ENCODE assay signal across 8 cellular contexts in the genomic region with DNA sequence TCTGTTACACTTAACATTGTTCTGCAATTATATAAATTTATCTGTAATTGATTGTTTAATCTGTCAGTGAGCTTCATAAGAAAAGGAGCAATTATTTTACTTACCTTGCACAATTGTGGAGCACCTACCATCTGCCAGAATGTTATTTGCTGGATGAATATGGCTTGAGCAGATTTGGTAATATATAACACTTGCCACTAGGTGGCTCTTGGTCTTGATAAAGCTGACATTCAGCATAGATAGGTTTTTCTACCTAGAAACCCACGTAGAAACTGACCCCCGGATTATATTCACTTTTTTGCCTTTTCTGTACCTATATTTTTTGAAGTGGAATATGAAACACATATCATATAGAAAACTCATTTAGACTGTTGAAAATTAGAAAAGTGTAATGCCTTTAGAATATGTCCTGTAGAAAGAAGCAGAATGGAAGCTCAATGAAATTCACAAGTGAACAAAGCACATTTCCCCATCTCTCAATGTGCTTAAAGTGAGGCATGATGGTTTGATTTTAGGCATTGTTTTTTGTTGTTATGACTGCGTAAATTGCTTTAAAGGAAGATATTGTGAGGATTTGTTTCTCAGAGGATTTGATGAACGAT. TPM values are rescaled to one million over a fixed set of nuclear protein-coding genes. Genes with fewer than 3 reads are reported as not detected.
DNase-seq lines count a peak whose midpoint lies in the region; ATAC-seq and TF ChIP-seq lines count a peak whose summit lies in the region.

No MANE protein-coding gene starts in this region.

- H3K27me3 Mint-ChIP-seq in activated naive CD8-positive, alpha-beta T cell treated with anti-CD3 and anti-CD28 coated beads, Interleukin-2, amount 10 ng/mL, durations not matched to agents 7 days and 5 days = no peaks in the 10 kb centered on the region

- H3K4me3 Mint-ChIP-seq in activated naive CD8-positive, alpha-beta T cell treated with anti-CD3 and anti-CD28 coated beads, Interleukin-2, amount 10 ng/mL, durations not matched to agents 7 days and 5 days = no peak overlapping the region

- H3K4me1 Mint-ChIP-seq in activated naive CD8-positive, alpha-beta T cell treated with anti-CD3 and anti-CD28 coated beads, Interleukin-2, amount 10 ng/mL, durations not matched to agents 7 days and 5 days = peaks cover 14% of the 10 kb centered on the region

- no peaks in the 10 kb centered on the region for H3K9me3 Mint-ChIP-seq in activated naive CD8-positive, alpha-beta T cell treated with anti-CD3 and anti-CD28 coated beads, Interleukin-2, amount 10 ng/mL, durations not matched to agents 7 days and 5 days

- intact Hi-C loops in Right ventricle myocardium superior (cut with DNase I) = no loop called here

- POLR2A ChIA-PET in activated naive CD8-positive, alpha-beta T cell treated with anti-CD3 and anti-CD28 coated beads, Interleukin-2, amount 10 ng/mL, durations not matched to agents 7 days and 5 days (lab: Charles Lee) = interaction anchor here (1.5 kb wide), 1 partner anchor 11 kb away, joined by 3 read pairs; no protein-coding TSS in a partner anchor

- H3K36me3 Mint-ChIP-seq in activated naive CD8-positive, alpha-beta T cell treated with anti-CD3 and anti-CD28 coated beads, Interleukin-2, amount 10 ng/mL, durations not matched to agents 7 days and 5 days = peaks cover 3% of the 10 kb centered on the region

- no peak for TF ChIP-seq POLR2A in GM18505 (IDR thresholded peaks at IDR 0.05; ENCODE audit: borderline replicate concordance, extremely low read depth, insufficient read depth, insufficient read length)

- peak; percentile 55 for ATAC-seq in GM18505 (IDR thresholded peaks at IDR 0.05; ENCODE audit: unreplicated experiment)
- peak; percentile 56 for ATAC-seq in HG03097 (IDR thresholded peaks at IDR 0.05; ENCODE audit: low FRiP score, unreplicated experiment)
- ATAC-seq in activated naive CD8-positive, alpha-beta T cell treated with anti-CD3 and anti-CD28 coated beads, Interleukin-2, amount 10 ng/mL, durations not matched to agents 7 days and 5 days (ENCODE audit: low read depth) = peak; percentile 71
- peak; percentile 83 for ATAC-seq in Right ventricle myocardium superior (ENCODE audit: poor library complexity)
- no peak for ATAC-seq in GM19467 (IDR thresholded peaks at IDR 0.05; ENCODE audit: unreplicated experiment)

- no peak overlapping the region for H3K27ac Mint-ChIP-seq in activated naive CD8-positive, alpha-beta T cell treated with anti-CD3 and anti-CD28 coated beads, Interleukin-2, amount 10 ng/mL, durations not matched to agents 7 days and 5 days

- DNase-seq in AML-193 (lab: John Stamatoyannopoulos, UW) (peak; percentile 66 to 71), NCI-H2171 treated with DMSO at 0.1 percent for 48 hours (lab: John Stamatoyannopoulos, UW) (peak; percentile 46), Right ventricle myocardium superior (no peak), retina (peak; percentile 32)
- DNase-seq in activated naive CD8-positive, alpha-beta T cell treated with anti-CD3 and anti-CD28 coated beads, Interleukin-2, amount 10 ng/mL, durations not matched to agents 7 days and 5 days = no peak

RNA-seq across cellular contexts. Expression of gene RBPJ, which starts 9.5 kb away (rescaled TPM):
- total RNA-seq in activated naive CD8-positive, alpha-beta T cell treated with anti-CD3 and anti-CD28 coated beads, Interleukin-2, amount 10 ng/mL, durations not matched to agents 7 days and 5 days = 10 to 100 TPM; 60.7 to 75.3 TPM
- 44.2 TPM for total RNA-seq in Right ventricle myocardium superior

Comparison
In these comparisons a context has a peak if more than half of its experiments do, and no peak if none do; other contexts are left out.
1. DNase-seq: peak in AML-193 (2 of 2), NCI-H2171 treated with DMSO at 0.1 percent for 48 hours (single experiment) and retina (single experiment); none in activated naive CD8-positive, alpha-beta T cell treated with anti-CD3 and anti-CD28 coated beads, Interleukin-2, amount 10 ng/mL, durations not matched to agents 7 days and 5 days (single experiment) and Right ventricle myocardium superior (single experiment).